9 cellular contexts compared by ENCODE assay signal in the genomic region with DNA sequence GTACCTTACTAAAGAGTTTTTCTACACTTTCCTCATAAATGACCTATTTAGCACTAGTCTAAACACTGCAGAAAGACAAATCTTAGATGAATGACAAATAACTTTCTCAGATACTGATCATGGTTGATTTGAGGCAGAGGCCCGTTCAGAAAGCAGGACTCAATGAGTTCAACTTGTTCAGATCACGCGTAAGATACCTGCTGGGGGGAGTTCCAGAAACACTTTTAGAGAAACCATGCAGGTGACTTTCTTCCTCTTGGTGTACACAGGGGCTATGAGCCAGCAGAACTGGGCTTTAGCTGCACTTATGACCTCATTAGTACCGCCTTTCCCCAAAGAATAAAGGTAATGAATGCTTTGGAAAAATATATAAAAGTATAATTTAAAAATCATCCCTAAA. TPM values are rescaled to one million over a fixed set of nuclear protein-coding genes. Genes with fewer than 3 reads are reported as not detected.
"Had no signal": no experiment of that assay in that cellular context is flagged by ENCODE, and none has a peak within 500 bp of the region (broad histone marks: within the 10 kb centered on the region; RNA-seq: fewer than 3 reads in every experiment).

No MANE protein-coding gene starts in this region.

- ATAC-seq: GM23338, HCT116 had no signal

- H3K4me3 Mint-ChIP-seq: GM23338, H9, HFFc6 had no signal

- DNase-seq: GM23248, GOT3, H7, H9, HCEC 1CT, HFFc6 had no signal

- H3K27ac Mint-ChIP-seq: GM23338, H9, HFFc6 had no signal

- H2AFZ ChIP-seq: GM23248, GM23338 had no signal

- H3K9me3 ChIP-seq: HAP-1 had no signal

- H3K4me1 Mint-ChIP-seq: GM23338, H9 had no signal

- H3K4me2 ChIP-seq: GM23338 had no signal

- H3K27ac ChIP-seq: GM23248 had no signal

- H3K4me1 ChIP-seq: HAP-1 had no signal

- H3K9ac ChIP-seq: GM23248 had no signal

- H3K9me3 Mint-ChIP-seq: GM23338, H9, HFFc6 had no signal

- H3K4me3 ChIP-seq: GM23248, GM23338, HAP-1 had no signal

RNA-seq across cellular contexts. Expression of gene TTC39A, which starts 38.8 kb away (rescaled TPM):
- total RNA-seq: GM23248 had no signal
